Comparison of ENCODE assay signal across 29 cellular contexts in the genomic region with DNA sequence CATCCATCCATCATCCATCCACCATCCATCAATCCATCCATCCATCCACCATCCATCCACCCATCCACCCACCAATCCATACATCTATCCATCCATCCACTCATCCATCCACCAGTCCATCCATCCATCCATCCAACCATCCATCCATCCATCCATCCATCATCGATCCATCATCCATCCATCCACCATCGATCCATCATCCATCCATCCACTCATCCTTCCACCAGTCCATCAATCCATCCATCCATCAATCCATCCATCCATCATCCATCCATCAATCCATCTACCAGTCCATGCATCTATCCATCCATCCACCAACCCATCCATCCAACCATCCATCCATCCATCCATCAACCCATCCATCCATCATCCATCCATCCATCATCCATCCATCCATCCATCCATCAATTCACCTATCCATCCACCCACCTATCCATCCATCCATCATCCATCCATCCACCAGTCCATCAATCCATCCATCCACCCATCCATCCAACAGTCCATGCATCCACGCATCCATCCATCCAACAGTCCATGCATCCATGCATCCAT. TPM values are rescaled to one million over a fixed set of nuclear protein-coding genes. Genes with fewer than 3 reads are reported as not detected.
"Had no signal": no experiment of that assay in that cellular context is flagged by ENCODE, and none has a peak within 500 bp of the region (broad histone marks: within the 10 kb centered on the region; RNA-seq: fewer than 3 reads in every experiment).

No MANE protein-coding gene starts in this region.

- ATAC-seq: natural killer cell; pancreas; psoas muscle; right lobe of liver; stimulated activated memory B cell treated with anti-CD40 and anti-IgM and Interleukin-4, amounts not matched to agents 10 μg/mL and 1 μg/mL and 100 μg/mL, for 72 hours; stimulated activated naive CD8-positive, alpha-beta T cell treated with anti-CD3 and anti-CD28 coated beads, Interleukin-15, amount 100 ng/mL, for 72 hours had no signal

- H3K4me2 ChIP-seq: hepatocyte, neural progenitor cell, smooth muscle cell had no signal

- H3K4me1 ChIP-seq: pancreas, psoas muscle, right lobe of liver had no signal

- H2AFZ ChIP-seq: hepatocyte, neural progenitor cell had no signal

- H3K27me3 ChIP-seq: hepatocyte, neural progenitor cell, pancreas, right lobe of liver, vagina had no signal

- H3K9me3 ChIP-seq: left ventricle myocardium inferior, pancreas, psoas muscle, right lobe of liver, thoracic aorta, tibial artery, vagina had no signal

- H3K27ac ChIP-seq: hepatocyte, left ventricle myocardium inferior, neural progenitor cell, pancreas, psoas muscle, right lobe of liver, thoracic aorta, tibial artery, vagina had no signal

- FAIRE-seq: pancreas had no signal

- H3K4me3 ChIP-seq: hepatocyte, left ventricle myocardium inferior, lung, neural progenitor cell, pancreas, psoas muscle, right lobe of liver, smooth muscle cell, thoracic aorta, tibial artery, vagina had no signal

- DNase-seq: islet precursor cell; left ventricle myocardium inferior; mesendoderm; naive B cell; natural killer cell; nephron progenitor cell; pancreas; posterior cingulate gyrus; psoas muscle; right lobe of liver; stimulated activated CD4-positive, alpha-beta T cell treated with anti-CD3 and anti-CD28 coated beads, Interleukin-1b, Interleukin-23, amount 100 ng/mL, for 48 hours; stimulated activated CD4-positive, alpha-beta T cell treated with anti-CD3 and anti-CD28 coated beads, Interleukin-2, amount 100 ng/mL, for 48 hours; stimulated activated CD4-positive, alpha-beta T cell treated with anti-CD3 and anti-CD28 coated beads, Interleukin-4, amount 100 ng/mL, for 4 hours; stimulated activated CD8-positive, alpha-beta memory T cell treated with anti-CD3 and anti-CD28 coated beads, Interleukin-4, amount 100 ng/mL, for 48 hours; stimulated activated naive CD4-positive, alpha-beta T cell treated with Interleukin-2 at 50 U/mL for 16 hours; stimulated activated naive CD8-positive, alpha-beta T cell treated with anti-CD3 and anti-CD28 coated beads, Interleukin-15, amount 100 ng/mL, for 72 hours; tibial artery had no signal

- H3K79me2 ChIP-seq: hepatocyte had no signal

- H3K9ac ChIP-seq: neural progenitor cell had no signal

- H3K36me3 ChIP-seq: left ventricle myocardium inferior, neural progenitor cell, pancreas, right lobe of liver, thoracic aorta, tibial artery, vagina had no signal

RNA-seq across cellular contexts. Expression of a gene that starts 39.3 kb away (rescaled TPM):
- total RNA-seq: kidney epithelial cell, mesothelial cell of epicardium, mononuclear cell, natural killer cell, osteoblast, right lobe of liver, skeletal muscle tissue, smooth muscle cell had no signal
- polyA plus RNA-seq: lung, smooth muscle cell had no signal

RNA-seq across cellular contexts. Expression of a gene that starts 51.6 kb away (rescaled TPM):
- total RNA-seq: natural killer cell, osteoblast had no signal
